Comparison of ENCODE assay signal across 10 cellular contexts in genomic region chr13:106794131-106794530, GRCh38.
"Had no signal": no experiment of that assay in that cellular context is flagged by ENCODE, and none has a peak within 500 bp of the region (broad histone marks: within the 10 kb centered on the region; RNA-seq: fewer than 3 reads in every experiment).

No MANE protein-coding gene starts in this region.

- ATAC-seq: GM23338, HCT116, HepG2 had no signal

- H3K9me3 ChIP-seq: HAP-1 had no signal

- H3K4me3 Mint-ChIP-seq: GM23338, HFFc6, IgD-negative memory B cell had no signal

- FAIRE-seq: H1, HepG2 had no signal

- H3K27ac Mint-ChIP-seq: GM23338, HFFc6, IgD-negative memory B cell had no signal

- H3K4me1 Mint-ChIP-seq: IgD-negative memory B cell had no signal

- H3K27ac ChIP-seq: HL-60 had no signal

- DNase-seq: H7, HFFc6, KBM-7 had no signal

- H3K4me3 ChIP-seq: GM23338, HAP-1 had no signal

- H3K36me3 ChIP-seq: HAP-1 had no signal

- H3K4me1 ChIP-seq: HAP-1 had no signal

- H3K36me3 Mint-ChIP-seq: IgD-negative memory B cell had no signal
